ENCODE assay signal across 32 cellular contexts in the genomic region with DNA sequence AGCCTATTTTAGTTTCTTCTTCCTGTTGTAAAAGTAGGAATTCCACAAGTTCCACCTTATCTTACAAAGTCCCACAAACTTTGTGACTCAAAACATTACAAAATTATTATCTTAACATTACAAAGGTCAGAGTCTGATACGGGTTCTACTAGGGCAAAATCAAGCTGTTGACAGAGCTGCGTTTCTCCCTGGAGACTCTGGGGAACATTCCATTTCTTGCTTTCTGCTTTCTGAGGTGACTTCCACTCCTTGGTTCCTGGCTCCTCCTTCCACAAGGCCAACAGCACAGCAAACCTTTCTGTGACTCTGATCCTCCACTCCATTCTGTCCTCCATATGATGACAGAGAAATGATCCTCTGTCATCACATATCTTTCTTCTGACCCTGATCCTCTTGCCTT. TPM values are rescaled to one million over a fixed set of nuclear protein-coding genes. Genes with fewer than 3 reads are reported as not detected.
"Had no signal": no experiment of that assay in that cellular context is flagged by ENCODE, and none has a peak within 500 bp of the region (broad histone marks: within the 10 kb centered on the region; RNA-seq: fewer than 3 reads in every experiment).

No MANE protein-coding gene starts in this region.

- H3K27me3 ChIP-seq: upper lobe of right lung had no signal

- DNase-seq: activated CD4-positive, alpha-beta T cell treated with anti-CD3 and anti-CD28 coated beads for 4 hours; activated CD4-positive, alpha-beta T cell treated with anti-CD3 and anti-CD28 coated beads, Interleukin-2, amount 50 U/mL, for 48 hours; activated CD4-positive, CD25-positive, alpha-beta regulatory T cell; activated CD8-positive, alpha-beta memory T cell treated with anti-CD3 and anti-CD28 coated beads, Interleukin-2, amount 50 U/mL, for 48 hours; activated naive CD4-positive, alpha-beta T cell treated with Interleukin-2 at 50 U/mL for 16 hours; activated naive CD8-positive, alpha-beta T cell treated with anti-CD3 and anti-CD28 coated beads for 36 hours; activated T-cell treated with anti-CD3 and anti-CD28 coated beads, Interleukin-2, amount 50 U/mL, for 4 hours; amniotic stem cell; cerebellar nuclear complex; effector CD4-positive, alpha-beta T cell; erythroblast; foreskin melanocyte; immature natural killer cell; kidney glomerular epithelial cell; left ventricle myocardium inferior; natural killer cell; retina; stimulated activated CD4-positive, alpha-beta T cell treated with anti-CD3 and anti-CD28 coated beads, Interleukin-4, amount 100 ng/mL, for 4 hours; stimulated activated naive CD8-positive, alpha-beta T cell treated with anti-CD3 and anti-CD28 coated beads, Interleukin-15, Interleukin-2, amounts not matched to agents 100 U/mL and 50 U/mL, for 24 hours; upper lobe of right lung had no signal

- ATAC-seq: activated T-cell treated with anti-CD3 and anti-CD28 coated beads, Interleukin-2, amount 50 U/mL, for 4 hours; natural killer cell; stimulated activated naive CD8-positive, alpha-beta T cell treated with anti-CD3 and anti-CD28 coated beads, Interleukin-15, Interleukin-2, amounts not matched to agents 100 U/mL and 50 U/mL, for 24 hours; upper lobe of right lung had no signal

- H3K36me3 Mint-ChIP-seq: activated naive CD8-positive, alpha-beta T cell treated with anti-CD3 and anti-CD28 coated beads for 36 hours; immature natural killer cell; mesothelial cell of epicardium; natural killer cell had no signal

- H3K27ac Mint-ChIP-seq: activated naive CD8-positive, alpha-beta T cell treated with anti-CD3 and anti-CD28 coated beads for 36 hours; activated T-helper 2 cell treated with anti-CD3 and anti-CD28 coated beads, Interferon-gamma antibody, Interleukin-2, Interleukin-4, amounts not matched to agents 10 μg/mL and 5 μg/mL and 100 μg/mL, durations not matched to agents 14 hours and 24 hours and 36 hours; dendritic cell treated with granulocyte-macrophage colony-stimulating factor and Interleukin-4, amounts not matched to agents 40 ng/mL and 50 ng/mL, for 4 days; immature natural killer cell; mesothelial cell of epicardium; natural killer cell; progenitor cell of endocrine pancreas; T-helper 1 cell treated with Interleukin-12 subunit alpha and Interleukin-12 subunit beta and Interleukin-4 antibody, amounts not matched to agents 30 μg/mL and 1 μg/mL, for 36 hours had no signal

- H3K4me3 Mint-ChIP-seq: activated naive CD8-positive, alpha-beta T cell treated with anti-CD3 and anti-CD28 coated beads for 36 hours; activated T-cell treated with anti-CD3 and anti-CD28 coated beads, Interleukin-2, amount 50 U/mL, for 4 hours; dendritic cell treated with granulocyte-macrophage colony-stimulating factor and Interleukin-4, amounts not matched to agents 40 ng/mL and 50 ng/mL, for 4 days; immature natural killer cell; mesothelial cell of epicardium; natural killer cell; T-helper 1 cell treated with Interleukin-12 subunit alpha and Interleukin-12 subunit beta and Interleukin-4 antibody, amounts not matched to agents 30 μg/mL and 1 μg/mL, for 36 hours had no signal

- H3K36me3 ChIP-seq: left ventricle myocardium inferior, upper lobe of right lung had no signal

- H3K4me1 Mint-ChIP-seq: activated naive CD8-positive, alpha-beta T cell treated with anti-CD3 and anti-CD28 coated beads for 36 hours; immature natural killer cell; mesothelial cell of epicardium; natural killer cell had no signal

- H3K9me3 ChIP-seq: left ventricle myocardium inferior, upper lobe of right lung had no signal

- H3K4me1 ChIP-seq: left ventricle myocardium inferior, upper lobe of right lung had no signal

- H3K4me3 ChIP-seq: left ventricle myocardium inferior, upper lobe of right lung had no signal

- H3K27me3 Mint-ChIP-seq: progenitor cell of endocrine pancreas had no signal

- H3K27ac ChIP-seq: left ventricle myocardium inferior, upper lobe of right lung had no signal

RNA-seq across cellular contexts. Expression of a gene that starts 10.6 kb away (rescaled TPM):
- total RNA-seq: activated CD8-positive, alpha-beta memory T cell treated with anti-CD3 and anti-CD28 coated beads for 36 hours; activated naive CD8-positive, alpha-beta T cell treated with anti-CD3 and anti-CD28 coated beads for 36 hours; activated T-cell treated with anti-CD3 and anti-CD28 coated beads, Interleukin-2, amount 50 U/mL, for 4 hours; activated T-helper 2 cell treated with anti-CD3 and anti-CD28 coated beads, Interferon-gamma antibody, Interleukin-2, Interleukin-4, amounts not matched to agents 10 μg/mL and 5 μg/mL and 100 μg/mL, durations not matched to agents 14 hours and 24 hours and 36 hours; bronchial epithelial cell; fibroblast of lung; left ventricle myocardium inferior; lung microvascular endothelial cell; mesothelial cell of epicardium; natural killer cell; osteocyte; progenitor cell of endocrine pancreas; subcutaneous adipose tissue; upper lobe of right lung had no signal
- polyA plus RNA-seq: fibroblast of lung, immature natural killer cell, thymus had no signal

RNA-seq across cellular contexts. Expression of a gene that starts 30.2 kb away (rescaled TPM):
- total RNA-seq: activated CD8-positive, alpha-beta memory T cell treated with anti-CD3 and anti-CD28 coated beads for 36 hours; activated naive CD8-positive, alpha-beta T cell treated with anti-CD3 and anti-CD28 coated beads for 36 hours; activated T-cell treated with anti-CD3 and anti-CD28 coated beads, Interleukin-2, amount 50 U/mL, for 4 hours; activated T-helper 2 cell treated with anti-CD3 and anti-CD28 coated beads, Interferon-gamma antibody, Interleukin-2, Interleukin-4, amounts not matched to agents 10 μg/mL and 5 μg/mL and 100 μg/mL, durations not matched to agents 14 hours and 24 hours and 36 hours; bronchial epithelial cell; fibroblast of lung; left ventricle myocardium inferior; lung microvascular endothelial cell; mesothelial cell of epicardium; natural killer cell; osteocyte; progenitor cell of endocrine pancreas; subcutaneous adipose tissue; upper lobe of right lung had no signal
- polyA plus RNA-seq: fibroblast of lung, immature natural killer cell, thymus had no signal

RNA-seq across cellular contexts. Expression of a gene that starts 34.8 kb away (rescaled TPM):
- total RNA-seq: activated CD8-positive, alpha-beta memory T cell treated with anti-CD3 and anti-CD28 coated beads for 36 hours; activated naive CD8-positive, alpha-beta T cell treated with anti-CD3 and anti-CD28 coated beads for 36 hours; activated T-cell treated with anti-CD3 and anti-CD28 coated beads, Interleukin-2, amount 50 U/mL, for 4 hours; activated T-helper 2 cell treated with anti-CD3 and anti-CD28 coated beads, Interferon-gamma antibody, Interleukin-2, Interleukin-4, amounts not matched to agents 10 μg/mL and 5 μg/mL and 100 μg/mL, durations not matched to agents 14 hours and 24 hours and 36 hours; bronchial epithelial cell; fibroblast of lung; left ventricle myocardium inferior; lung microvascular endothelial cell; mesothelial cell of epicardium; natural killer cell; osteocyte; progenitor cell of endocrine pancreas; subcutaneous adipose tissue; upper lobe of right lung had no signal
- polyA plus RNA-seq: fibroblast of lung, immature natural killer cell, thymus had no signal
